19 cellular contexts compared by ENCODE assay signal in the genomic region with DNA sequence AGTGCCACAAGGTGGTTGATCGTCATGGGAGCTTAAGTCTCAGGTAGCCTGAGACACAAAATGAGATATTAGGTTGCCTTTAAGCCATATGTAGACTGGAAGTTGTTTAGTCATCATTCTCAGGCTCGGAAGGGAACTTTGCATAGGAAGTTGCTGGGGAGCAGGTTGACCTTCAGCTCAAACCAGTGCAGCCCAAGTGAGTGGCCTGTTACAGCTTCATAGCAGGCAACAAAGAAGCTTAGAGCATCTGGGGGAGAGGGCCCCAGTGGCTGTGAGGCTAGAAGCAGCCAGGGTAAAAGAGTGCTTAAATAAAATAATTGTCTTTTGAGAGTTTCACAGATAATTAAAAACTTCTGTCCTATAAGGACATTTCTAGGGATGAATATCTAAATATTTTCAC.
DNase-seq lines count a peak whose midpoint lies in the region; TF ChIP-seq lines count a peak whose summit lies in the region.
"Had no signal": no experiment of that assay in that cellular context is flagged by ENCODE, and none has a peak within 500 bp of the region (broad histone marks: within the 10 kb centered on the region; RNA-seq: fewer than 3 reads in every experiment).

No MANE protein-coding gene starts in this region.

- H3F3A ChIP-seq in PC-9 (ENCODE audit: insufficient read depth, low read depth), result no peaks in the 10 kb centered on the region

- intact Hi-C loops in PC-9 (cut with micrococcal nuclease; ENCODE audit: unreplicated experiment), result no loop called here

- TF ChIP-seq CTCF in PC-9 (conservative IDR thresholded peaks at IDR 0.05) (no peak), tibial nerve (IDR thresholded peaks at IDR 0.05) (no peak)

- CTCF ChIA-PET in PC-9 (lab: Charles Lee), result no interaction called here

- H3K27me3 ChIP-seq in PC-9 (ENCODE audit: insufficient read depth, low read depth), result no peaks in the 10 kb centered on the region
- no peaks in the 10 kb centered on the region for H3K27me3 ChIP-seq in tibial nerve
- H3K27me3 ChIP-seq: BE2C; BLaER1 treated with 17β-estradiol and CSF1 and Interleukin-3, amounts not matched to agents 10 nM and 100 nM had no signal

- H4K20me1 ChIP-seq in PC-9 (ENCODE audit: insufficient read depth), result no peaks in the 10 kb centered on the region
- H4K20me1 ChIP-seq: BLaER1 treated with 17β-estradiol and CSF1 and Interleukin-3, amounts not matched to agents 10 nM and 100 nM had no signal

- H3K27ac ChIP-seq in PC-9 (no peak overlapping the region), tibial nerve (no peak overlapping the region)
- H3K27ac ChIP-seq: A549; BLaER1 treated with 17β-estradiol and CSF1 and Interleukin-3, amounts not matched to agents 10 nM and 100 nM had no signal

- DNase-seq in ELR (ENCODE audit: low read depth) (peak; percentile 12), PC-9 (no peak), iris pigment epithelial cell (ENCODE audit: low read depth) (peak; percentile 16), tibial nerve (ENCODE audit: low spot score in 2 of 2) (no peak), GM19240 (ENCODE audit: insufficient read length, low spot score) (no peak), epidermal melanocyte (ENCODE audit: insufficient read length, low spot score) (no peak)
- DNase-seq: 8988T; ACHN; AML-193; BE2C; CD4-positive, alpha-beta T cell; CD8-positive, alpha-beta memory T cell; DMS 273 treated with DMSO at 0.1 percent for 48 hours; DMS79; GOT3; HFFc6 had no signal

- no peak for TF ChIP-seq EP300 in tibial nerve (IDR thresholded peaks at IDR 0.05)

- peaks cover 4% of the 10 kb centered on the region; the same call in 1 of the 2 replicates for H3K9me2 ChIP-seq in PC-9 (ENCODE audit: insufficient read depth)

- H3K4me2 ChIP-seq in PC-9, result no peak overlapping the region
- H3K4me2 ChIP-seq: A549; BLaER1 treated with 17β-estradiol and CSF1 and Interleukin-3, amounts not matched to agents 10 nM and 100 nM had no signal

- TF ChIP-seq POLR2A in tibial nerve (IDR thresholded peaks at IDR 0.05), result no peak

- H3K4me1 ChIP-seq in PC-9 (replicated peaks; ENCODE audit: insufficient read depth) (no peaks in the 10 kb centered on the region), tibial nerve (no peaks in the 10 kb centered on the region)
- H3K4me1 ChIP-seq: A549; BE2C; BLaER1 treated with 17β-estradiol and CSF1 and Interleukin-3, amounts not matched to agents 10 nM and 100 nM; HAP-1 had no signal

- WGBS in tibial nerve, 2 donors, result 66 to 69% methylated on average over 2 of the region's 2 CpGs

- H3K4me3 ChIP-seq in PC-9, result no peak overlapping the region
- no peak overlapping the region for H3K4me3 ChIP-seq in tibial nerve
- H3K4me3 ChIP-seq: A549; BLaER1 treated with 17β-estradiol and CSF1 and Interleukin-3, amounts not matched to agents 10 nM and 100 nM; HAP-1 had no signal

- H3K9me3 ChIP-seq in PC-9 (ENCODE audit: insufficient read depth, low read depth) (no peaks in the 10 kb centered on the region), tibial nerve (no peaks in the 10 kb centered on the region)
- H3K9me3 ChIP-seq: A549, BE2C, HAP-1 had no signal

- no peaks in the 10 kb centered on the region for H3K79me2 ChIP-seq in PC-9 (ENCODE audit: low read depth)

- peak overlapping the region; percentile 40; the same call in 1 of the 2 replicates for H2AFZ ChIP-seq in PC-9

- POLR2A ChIA-PET in PC-9 (lab: Charles Lee; ENCODE audit: unreplicated experiment), result no interaction called here

- H3K36me3 ChIP-seq in PC-9 (ENCODE audit: low read depth) (no peaks in the 10 kb centered on the region), tibial nerve (no peaks in the 10 kb centered on the region)
- H3K36me3 ChIP-seq: BE2C; BLaER1 treated with 17β-estradiol and CSF1 and Interleukin-3, amounts not matched to agents 10 nM and 100 nM; HAP-1 had no signal

- no TSS peak for BruUV-seq in PC-9 (replicated peaks; lab: Mats Ljungman, UMichigan)

Comparison
In these comparisons a context has a peak if more than half of its experiments do, and no peak if none do; other contexts are left out.
1. DNase-seq: peak in ELR (single experiment) and iris pigment epithelial cell (single experiment); none in PC-9 (0 of 2), tibial nerve (0 of 2), GM19240 (single experiment) and epidermal melanocyte (single experiment).